ENCODE assay signal across 28 cellular contexts in the genomic region with DNA sequence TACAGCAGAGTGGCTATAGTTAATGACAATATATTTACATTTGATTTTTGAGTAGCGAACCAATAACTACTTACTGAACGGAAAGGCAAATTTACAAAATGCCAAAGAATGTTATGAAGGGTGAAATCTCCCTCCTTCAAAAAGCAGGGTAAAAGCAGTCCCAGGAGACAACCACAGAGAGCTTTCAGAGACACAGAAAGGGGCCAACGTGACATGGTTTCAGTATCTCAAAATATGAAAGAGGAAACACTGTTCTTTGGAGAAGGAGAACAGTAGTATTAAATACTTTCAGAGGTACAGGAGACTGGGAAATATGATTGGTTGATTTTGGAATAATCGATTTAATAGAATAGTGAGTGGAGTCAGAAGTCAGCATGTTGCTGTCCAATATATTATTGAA.
"Had no signal": no experiment of that assay in that cellular context is flagged by ENCODE, and none has a peak within 500 bp of the region (broad histone marks: within the 10 kb centered on the region; RNA-seq: fewer than 3 reads in every experiment).

No MANE protein-coding gene starts in this region.

- FAIRE-seq: endometrium, islet of Langerhans, keratinocyte had no signal

- H3K27me3 ChIP-seq: dorsolateral prefrontal cortex, esophagus squamous epithelium, gastrocnemius medialis, heart right ventricle, left lung had no signal

- DNase-seq: dermis blood vessel endothelial cell; dorsolateral prefrontal cortex; effector CD8-positive, alpha-beta T cell; effector memory CD8-positive, alpha-beta T cell; endodermal cell; erythroblast; esophagus squamous epithelium; foreskin fibroblast; foreskin melanocyte; gastrocnemius medialis; glutamatergic neuron; head of caudate nucleus; heart right ventricle; hippocampal formation; left cardiac atrium; left lung; left ventricle myocardium superior; lower lobe of right lung; mesenchymal stem cell; mucosa of descending colon; naive B cell; naive thymus-derived CD8-positive, alpha-beta T cell had no signal

- H3K4me1 ChIP-seq: esophagus squamous epithelium, gastrocnemius medialis, heart right ventricle, left lung, lower lobe of right lung had no signal

- H3K9me3 ChIP-seq: gastrocnemius medialis had no signal

- H3K4me3 ChIP-seq: coronary artery, dorsolateral prefrontal cortex, esophagus squamous epithelium, gastrocnemius medialis, heart right ventricle, left lung, lower lobe of right lung, mucosa of descending colon had no signal

- H3K36me3 ChIP-seq: esophagus squamous epithelium, gastrocnemius medialis, heart right ventricle, left lung, lower lobe of right lung had no signal

- H3K27ac ChIP-seq: coronary artery, dorsolateral prefrontal cortex, epithelial cell of prostate, esophagus squamous epithelium, gastrocnemius medialis, heart right ventricle, left lung, lower lobe of right lung had no signal

- ATAC-seq: effector memory CD8-positive, alpha-beta T cell; esophagus mucosa; gastrocnemius medialis; heart right ventricle; left cardiac atrium; left lung; left ventricle myocardium superior; lower lobe of right lung; mucosa of descending colon; naive thymus-derived CD8-positive, alpha-beta T cell had no signal
